ENCODE assay signal across 7 cellular contexts in the genomic region with DNA sequence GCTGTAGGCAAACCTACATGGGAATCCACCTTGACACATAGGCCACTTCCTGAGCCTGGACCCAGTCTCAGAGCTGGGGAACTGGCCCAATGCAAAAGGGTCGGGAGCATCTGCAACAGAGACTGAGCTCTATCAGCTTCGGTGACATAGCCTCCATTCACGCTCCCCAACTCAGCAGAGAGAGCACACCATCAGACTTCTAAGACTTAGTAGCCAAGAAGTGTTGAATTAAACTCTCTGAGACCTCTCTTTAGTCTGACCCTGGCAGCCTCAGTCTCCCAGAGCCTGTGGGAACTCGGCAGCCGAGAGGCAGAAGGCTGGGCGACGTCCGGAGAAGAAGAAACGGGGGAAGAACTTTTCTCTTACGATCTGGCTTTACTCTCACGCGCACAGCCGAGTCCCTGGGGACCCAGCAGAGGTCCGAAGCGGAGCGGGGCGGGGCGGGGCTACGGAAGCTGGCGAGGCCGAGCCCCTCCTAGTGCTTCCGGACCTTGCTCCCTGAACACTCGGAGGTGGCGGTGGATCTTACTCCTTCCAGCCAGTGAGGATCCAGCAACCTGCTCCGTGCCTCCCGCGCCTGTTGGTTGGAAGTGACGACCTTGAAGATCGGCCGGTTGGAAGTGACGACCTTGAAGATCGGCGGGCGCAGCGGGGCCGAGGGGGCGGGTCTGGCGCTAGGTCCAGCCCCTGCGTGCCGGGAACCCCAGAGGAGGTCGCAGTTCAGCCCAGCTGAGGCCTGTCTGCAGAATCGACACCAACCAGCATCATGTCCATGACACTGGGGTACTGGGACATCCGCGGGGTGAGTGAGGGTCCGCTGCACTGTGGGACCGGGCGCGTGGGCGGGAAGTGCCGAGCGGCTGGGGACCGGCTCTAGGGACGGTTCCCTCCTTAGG. TPM values are rescaled to one million over a fixed set of nuclear protein-coding genes. Genes with fewer than 3 reads are reported as not detected.
DNase-seq lines count a peak whose midpoint lies in the region; ATAC-seq and TF ChIP-seq lines count a peak whose summit lies in the region.

A gene (plus strand): TSS at position 476 of the 896 bp plus-strand sequence. CDS start 291 bp downstream, at position 767.

- H3K4me1 ChIP-seq in breast epithelium (no peaks in the 10 kb centered on the region), smooth muscle cell (ENCODE audit: low read depth) (no peaks in the 10 kb centered on the region)

- peak within 1 kb of the TSS; percentile 86 for H2AFZ ChIP-seq in smooth muscle cell (ENCODE audit: low read depth)

- H3K27ac ChIP-seq in WERI-Rb-1 (peak within 1 kb of the TSS; percentile 20), breast epithelium (peak within 1 kb of the TSS; percentile 85 to 91), smooth muscle cell (ENCODE audit: low read depth) (peak within 1 kb of the TSS; percentile 36)

- DNase-seq in NCI-H1930 (lab: John Stamatoyannopoulos, UW) (peak; percentile 41 to 50), WERI-Rb-1 (peak; percentile 84), breast epithelium (ENCODE audit: low spot score in 2 of 2) (peak; percentile 63 to 79), immature natural killer cell (peak; percentile 49 to 61 (median 58)), smooth muscle cell (lab: John Stamatoyannopoulos, UW; ENCODE audit: unreplicated experiment) (peak; percentile 58)

- H3K9me3 Mint-ChIP-seq in immature natural killer cell = no peaks in the 10 kb centered on the region

- H3K36me3 ChIP-seq in WERI-Rb-1 (no peaks in the 10 kb centered on the region), breast epithelium (no peaks in the 10 kb centered on the region), smooth muscle cell (ENCODE audit: low read depth) (no peaks in the 10 kb centered on the region)

- H3K9me3 ChIP-seq in WERI-Rb-1 (ENCODE audit: severe bottlenecking) (no peaks in the 10 kb centered on the region), breast epithelium (no peaks in the 10 kb centered on the region), smooth muscle cell (replicated peaks; ENCODE audit: low read depth) (no peaks in the 10 kb centered on the region)

- 3% methylated on average over 53 of the region's 53 CpGs for WGBS in smooth muscle cell (ENCODE audit: low lambda C conversion rate)

- peaks cover 18 to 22% of the 10 kb centered on the region in 2 donors for H3K4me1 Mint-ChIP-seq in immature natural killer cell

- no peaks in the 10 kb centered on the region for H3F3A ChIP-seq in smooth muscle cell (ENCODE audit: low read depth)

- peak within 1 kb of the TSS; percentile 89 to 96 (median 95) for H3K4me3 Mint-ChIP-seq in immature natural killer cell

- peaks cover 0 to 9% (median 0%) of the 10 kb centered on the region in 3 donors for H3K36me3 Mint-ChIP-seq in immature natural killer cell

- TF ChIP-seq CTCF in WERI-Rb-1 (IDR thresholded peaks at IDR 0.05; ENCODE audit: low read depth, low read length) = 0 out of 2 replicates have a peak, but pooled peaks have one; percentile 12
- TF ChIP-seq CTCF in breast epithelium (IDR thresholded peaks at IDR 0.05) = no peak
- no peak for TF ChIP-seq CTCF in smooth muscle cell (IDR thresholded peaks at IDR 0.05; ENCODE audit: borderline replicate concordance, insufficient read depth, poor library complexity, severe bottlenecking)

- H3K27ac Mint-ChIP-seq in immature natural killer cell = peak within 1 kb of the TSS; percentile 88 to 92 (median 91)

- H3K4me3 ChIP-seq in WERI-Rb-1 (ENCODE audit: low read depth, low read length) (peak within 1 kb of the TSS; percentile 91), breast epithelium (peak within 1 kb of the TSS; percentile 62 to 81 (median 69)), smooth muscle cell (peak within 1 kb of the TSS; percentile 68)

- intact Hi-C loops in breast epithelium (cut with DNase I; ENCODE audit: low total_unique reads) = no loop called here

- no peak for TF ChIP-seq POLR2A in breast epithelium (IDR thresholded peaks at IDR 0.05)

- H3K27me3 Mint-ChIP-seq in immature natural killer cell (ENCODE audit: low read depth in 3 of 3) = peaks cover 5 to 9% (median 6%) of the 10 kb centered on the region in 3 donors

- ATAC-seq in GM18499 (IDR thresholded peaks at IDR 0.05; ENCODE audit: insufficient read depth, unreplicated experiment) (peak; percentile 74), HG02642 (IDR thresholded peaks at IDR 0.05; ENCODE audit: poor library complexity, unreplicated experiment) (peak; percentile 91)

- H3K79me2 ChIP-seq in smooth muscle cell (ENCODE audit: low read depth) = no peaks in the 10 kb centered on the region

- no peaks in the 10 kb centered on the region for H3K27me3 ChIP-seq in WERI-Rb-1 (ENCODE audit: insufficient read depth, low read depth, severe bottlenecking)
- no peaks in the 10 kb centered on the region for H3K27me3 ChIP-seq in breast epithelium
- H3K27me3 ChIP-seq in smooth muscle cell (ENCODE audit: low read depth) = peaks cover 16% of the 10 kb centered on the region

- peak within 1 kb of the TSS; percentile 36 for H3K9ac ChIP-seq in smooth muscle cell (ENCODE audit: low read depth)

- no peaks in the 10 kb centered on the region for H4K20me1 ChIP-seq in smooth muscle cell (ENCODE audit: low read depth)

- H3K4me2 ChIP-seq in smooth muscle cell = peak within 1 kb of the TSS; percentile 89

RNA-seq across cellular contexts. Expression of the gene that starts here (rescaled TPM):
- total RNA-seq in breast epithelium (10 to 100 TPM; 21.9 to 31.5 (median 28.2) TPM), smooth muscle cell (23.2 and 25.8 TPM in 2 replicates)
- polyA plus RNA-seq in immature natural killer cell (10 to 100 TPM; 10.9 to 33.4 (median 21.0) TPM), smooth muscle cell (32.8 and 34.4 TPM in 2 replicates)

Comparison
In these comparisons a context has a peak if more than half of its experiments do, and no peak if none do; other contexts are left out.
1. Peak in every context shown above with its lines: DNase-seq, ATAC-seq, H3K4me3 ChIP-seq and H3K27ac ChIP-seq.
2. H3K27ac ChIP-seq: peak in every context shown above with its lines; median percentile 88 in breast epithelium; 36 in smooth muscle cell; 20 in WERI-Rb-1.